Comparison of ENCODE assay signal across 8 cellular contexts in the genomic region with DNA sequence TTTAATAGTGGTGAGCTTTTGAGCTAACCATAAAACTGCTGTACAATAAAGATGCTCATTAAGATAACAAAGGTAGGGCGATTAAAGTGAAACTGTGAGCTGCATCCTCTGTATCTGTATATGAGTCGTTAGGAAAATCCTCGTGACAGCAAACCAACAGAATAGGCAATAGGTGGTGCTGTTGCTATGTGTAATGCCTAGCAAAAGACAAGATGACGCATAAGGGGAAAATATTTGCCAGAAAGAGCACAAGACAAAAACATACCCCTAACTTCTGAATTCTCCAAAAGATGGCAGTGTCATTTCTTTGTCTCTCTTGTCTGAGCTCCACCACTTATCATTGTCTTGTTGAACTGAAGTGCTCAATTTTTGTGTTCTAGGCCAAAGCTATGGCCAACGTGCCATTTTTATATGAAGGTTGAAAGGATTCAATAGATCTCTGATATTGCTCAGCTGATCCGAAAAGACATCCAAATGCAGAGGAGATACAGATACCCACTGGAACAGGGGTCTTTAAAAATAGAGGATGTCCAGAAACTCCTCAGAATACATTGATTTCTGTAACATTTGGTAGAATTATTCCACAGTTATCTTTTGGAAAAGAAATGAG. TPM values are rescaled to one million over a fixed set of nuclear protein-coding genes. Genes with fewer than 3 reads are reported as not detected.
A peak's percentile ranks its signal among the peaks of the same experiment; 100 is the strongest.
DNase-seq lines count a peak whose midpoint lies in the region; ATAC-seq and TF ChIP-seq lines count a peak whose summit lies in the region.

No MANE protein-coding gene starts in this region.

- H3K27ac Mint-ChIP-seq in activated CD8-positive, alpha-beta T cell treated with anti-CD3 and anti-CD28 coated beads, Interleukin-2, amount 10 ng/mL, durations not matched to agents 7 days and 5 days, result no peak overlapping the region

- TF ChIP-seq EP300 in ovary (IDR thresholded peaks at IDR 0.05), result no peak

- H3K4me1 ChIP-seq in ovary (ENCODE audit: insufficient read depth), result peaks cover 3% of the 10 kb centered on the region

- no peaks in the 10 kb centered on the region for H3K9me3 ChIP-seq in ovary

- peak; percentile 92 to 93 for ATAC-seq in activated T-cell treated with anti-CD3 and anti-CD28 coated beads, Interleukin-2, amount 50 U/mL, for 4 hours
- peak; percentile 93 for ATAC-seq in GM21528 (IDR thresholded peaks at IDR 0.05; ENCODE audit: low FRiP score, unreplicated experiment)
- ATAC-seq in activated CD8-positive, alpha-beta T cell treated with anti-CD3 and anti-CD28 coated beads, Interleukin-2, amount 10 ng/mL, durations not matched to agents 7 days and 5 days, result peak; percentile 81

- H3K27me3 Mint-ChIP-seq in activated T-cell treated with anti-CD3 and anti-CD28 coated beads, Interleukin-2, amount 50 U/mL, for 4 hours (ENCODE audit: low read depth), result peaks cover 4% of the 10 kb centered on the region
- H3K27me3 Mint-ChIP-seq in activated CD8-positive, alpha-beta T cell treated with anti-CD3 and anti-CD28 coated beads, Interleukin-2, amount 10 ng/mL, durations not matched to agents 7 days and 5 days (ENCODE audit: low read depth), result peaks cover 11% of the 10 kb centered on the region

- intact Hi-C loops in ovary (cut with DNase I), result loop anchor here (2.0 to 10.0 kb wide), 6 partner anchors 106 to 1566 kb away; no protein-coding TSS in a partner anchor

- H3K27me3 ChIP-seq in ovary, result no peaks in the 10 kb centered on the region

- POLR2A ChIA-PET in activated CD8-positive, alpha-beta T cell treated with anti-CD3 and anti-CD28 coated beads, Interleukin-2, amount 10 ng/mL, durations not matched to agents 7 days and 5 days (lab: Charles Lee), result no interaction called here

- TF ChIP-seq POLR2A in ovary (IDR thresholded peaks at IDR 0.05), result no peak

- H3K36me3 ChIP-seq in ovary, result no peaks in the 10 kb centered on the region

- no peaks in the 10 kb centered on the region for H3K4me1 Mint-ChIP-seq in activated T-cell treated with anti-CD3 and anti-CD28 coated beads, Interleukin-2, amount 50 U/mL, for 4 hours (ENCODE audit: low read depth)
- H3K4me1 Mint-ChIP-seq in activated CD8-positive, alpha-beta T cell treated with anti-CD3 and anti-CD28 coated beads, Interleukin-2, amount 10 ng/mL, durations not matched to agents 7 days and 5 days (ENCODE audit: low read depth), result peaks cover 2% of the 10 kb centered on the region

- peak; percentile 70 to 92 (median 91) for TF ChIP-seq CTCF in ovary (IDR thresholded peaks at IDR 0.05)

- no peak overlapping the region for H3K4me3 ChIP-seq in ovary

- H3K9me3 Mint-ChIP-seq in activated T-cell treated with anti-CD3 and anti-CD28 coated beads, Interleukin-2, amount 50 U/mL, for 4 hours, result no peaks in the 10 kb centered on the region
- H3K9me3 Mint-ChIP-seq in activated CD8-positive, alpha-beta T cell treated with anti-CD3 and anti-CD28 coated beads, Interleukin-2, amount 10 ng/mL, durations not matched to agents 7 days and 5 days (ENCODE audit: insufficient read depth), result no peaks in the 10 kb centered on the region

- CTCF ChIA-PET in activated CD8-positive, alpha-beta T cell treated with anti-CD3 and anti-CD28 coated beads, Interleukin-2, amount 10 ng/mL, durations not matched to agents 7 days and 5 days (lab: Charles Lee), result interaction anchor here (0.6 to 2.4 kb wide), 27 partner anchors 8 to 630 kb away, joined by 3 to 45 read pairs (median 3); a partner anchor contains a TSS

- WGBS in ovary, 3 donors, result 11 to 15% (median 14%) methylated on average over 6 of the region's 6 CpGs

- H3K27ac ChIP-seq in ovary, result no peak overlapping the region

- no peak overlapping the region for H3K4me3 Mint-ChIP-seq in activated T-cell treated with anti-CD3 and anti-CD28 coated beads, Interleukin-2, amount 50 U/mL, for 4 hours
- no peak overlapping the region for H3K4me3 Mint-ChIP-seq in activated CD8-positive, alpha-beta T cell treated with anti-CD3 and anti-CD28 coated beads, Interleukin-2, amount 10 ng/mL, durations not matched to agents 7 days and 5 days

- peak; percentile 14 for DNase-seq in activated T-cell treated with anti-CD3 and anti-CD28 coated beads, Interleukin-2, amount 50 U/mL, for 4 hours
- DNase-seq in activated T-cell treated with anti-CD3 and anti-CD28 coated beads, Interleukin-2, amount 50 U/mL, for 1 hour, result no peak
- peak; percentile 60 for DNase-seq in HPDE6-E6E7 (ENCODE audit: extremely low spot score)
- peak; percentile 73 for DNase-seq in NCI-H526 treated with DMSO at 0.1 percent for 48 hours (lab: John Stamatoyannopoulos, UW)
- peak; percentile 53 for DNase-seq in activated CD8-positive, alpha-beta T cell treated with anti-CD3 and anti-CD28 coated beads, Interleukin-2, amount 10 ng/mL, durations not matched to agents 7 days and 5 days
- peak; percentile 83 for DNase-seq in foreskin melanocyte
- DNase-seq in ovary, result peak in 4 of 5 donors; percentile 17 to 62 (median 28)

- H3K36me3 Mint-ChIP-seq in activated T-cell treated with anti-CD3 and anti-CD28 coated beads, Interleukin-2, amount 50 U/mL, for 4 hours (ENCODE audit: insufficient read depth), result no peaks in the 10 kb centered on the region
- no peaks in the 10 kb centered on the region for H3K36me3 Mint-ChIP-seq in activated CD8-positive, alpha-beta T cell treated with anti-CD3 and anti-CD28 coated beads, Interleukin-2, amount 10 ng/mL, durations not matched to agents 7 days and 5 days (ENCODE audit: low read depth)

RNA-seq across cellular contexts. Expression of a gene that starts 56.3 kb away (rescaled TPM):
- total RNA-seq in activated T-cell treated with anti-CD3 and anti-CD28 coated beads, Interleukin-2, amount 50 U/mL, for 4 hours, result 1 to 10 TPM in 2 of 3 donors, under 1 TPM in 1; 0.30 to 2.3 (median 1.6) TPM
- total RNA-seq in activated CD8-positive, alpha-beta T cell treated with anti-CD3 and anti-CD28 coated beads, Interleukin-2, amount 10 ng/mL, durations not matched to agents 7 days and 5 days, result 1 to 10 TPM; 3.6 to 3.9 TPM
- total RNA-seq in ovary, result 1 to 10 TPM; 1.8 to 6.9 (median 4.1) TPM
- 1 to 10 TPM; 1.1 to 3.6 TPM for polyA plus RNA-seq in ovary
